ENCODE assay signal across 8 cellular contexts in genomic region chr19:13861714-13862531, GRCh38.
A peak's percentile ranks its signal among the peaks of the same experiment; 100 is the strongest.
DNase-seq lines count a peak whose midpoint lies in the region; ATAC-seq and TF ChIP-seq lines count a peak whose summit lies in the region.

No MANE protein-coding gene starts in this region.

- peak; percentile 80 for TF ChIP-seq POLR2A in GM18505 (IDR thresholded peaks at IDR 0.05; ENCODE audit: borderline replicate concordance, extremely low read depth, insufficient read depth, insufficient read length)

- ATAC-seq in GM18505 (IDR thresholded peaks at IDR 0.05; ENCODE audit: unreplicated experiment) = peak; percentile 70
- peak; percentile 37 for ATAC-seq in HG03060 (IDR thresholded peaks at IDR 0.05; ENCODE audit: low read depth, unreplicated experiment)

- peak; percentile 73 for DNase-seq in 8988T
- DNase-seq in NCI-H2196 (lab: John Stamatoyannopoulos, UW; ENCODE audit: unreplicated experiment) = peak; percentile 87
- peak; percentile 81 for DNase-seq in activated CD4-positive, CD25-positive, alpha-beta regulatory T cell treated with anti-CD3 and anti-CD28 coated beads, Interleukin-2, amount 50 U/mL, for 16 hours (ENCODE audit: low read depth, low spot score)
- DNase-seq in cerebellar cortex (ENCODE audit: low spot score) = peak; percentile 89
- DNase-seq in kidney glomerular epithelial cell (lab: John Stamatoyannopoulos, UW) = peak; percentile 90
- peak; percentile 74 to 87 for DNase-seq in stimulated activated CD4-positive, alpha-beta T cell treated with anti-CD3 and anti-CD28 coated beads, Interleukin-15, amount 100 ng/mL, for 48 hours (ENCODE audit: low read depth in 2 of 2)

Comparison
In these comparisons a context has a peak if more than half of its experiments do, and no peak if none do; other contexts are left out.
1. Peak in every context shown above with its lines: DNase-seq and ATAC-seq.